1 cellular context compared by ENCODE assay signal in genomic region chr9:72983056-72983455, GRCh38.
A peak's percentile ranks its signal among the peaks of the same experiment; 100 is the strongest.
TF ChIP-seq lines count a peak whose summit lies in the region.

No MANE protein-coding gene starts in this region.

TF ChIP-seq in HepG2, 621 proteins besides CTCF, POLR2A, EP300 and RAD21 (continues in another document):
- no peak for TF ChIP-seq ZBED4 (CRISPR knock-in tag; IDR thresholded peaks at IDR 0.05; ENCODE audit: borderline replicate concordance)
- no peak for TF ChIP-seq EEA1 (CRISPR knock-in tag; IDR thresholded peaks at IDR 0.05; ENCODE audit: borderline replicate concordance)
- no peak for TF ChIP-seq NONO (IDR thresholded peaks at IDR 0.05)
- no peak for TF ChIP-seq NONO (CRISPR knock-in tag; conservative IDR thresholded peaks at IDR 0.05)
- TF ChIP-seq AFF4 (CRISPR knock-in tag; IDR thresholded peaks at IDR 0.05): peak; percentile 73; the same call in 1 of the 2 replicates
- TF ChIP-seq ZNF292 (CRISPR knock-in tag; IDR thresholded peaks at IDR 0.05; ENCODE audit: borderline replicate concordance, low read depth): 0 out of 2 replicates have a peak, but pooled peaks have one; percentile 30
- TF ChIP-seq POLR2G (IDR thresholded peaks at IDR 0.05; ENCODE audit: low read depth, low read length): peak; percentile 72
- peak; percentile 35; the same call in 1 of the 2 replicates for TF ChIP-seq TAF1 (CRISPR knock-in tag; IDR thresholded peaks at IDR 0.05)
- no peak for TF ChIP-seq ZNF496 (CRISPR knock-in tag; IDR thresholded peaks at IDR 0.05; ENCODE audit: insufficient replicate concordance)
- peak; percentile 81 for TF ChIP-seq ZNF644 (CRISPR knock-in tag; IDR thresholded peaks at IDR 0.05; ENCODE audit: low read depth)
- TF ChIP-seq RARA (CRISPR knock-in tag; IDR thresholded peaks at IDR 0.05): peak; percentile 13; the same call in 1 of the 2 replicates
- peak; percentile 49; the same call in 1 of the 2 replicates for TF ChIP-seq ZKSCAN8 (CRISPR knock-in tag; IDR thresholded peaks at IDR 0.05; ENCODE audit: borderline replicate concordance)
- no peak for TF ChIP-seq FOXA1 (IDR thresholded peaks at IDR 0.05)
- TF ChIP-seq FOXA1 (CRISPR knock-in tag; IDR thresholded peaks at IDR 0.05): peak; percentile 65
- TF ChIP-seq SAP130 (CRISPR knock-in tag; IDR thresholded peaks at IDR 0.05; ENCODE audit: low read depth): peak; percentile 45; the same call in 1 of the 2 replicates
- 0 out of 2 replicates have a peak, but pooled peaks have one; percentile 30 for TF ChIP-seq NCOA2 (CRISPR knock-in tag; IDR thresholded peaks at IDR 0.05)
- TF ChIP-seq ZNF614 (CRISPR knock-in tag; IDR thresholded peaks at IDR 0.05; ENCODE audit: borderline replicate concordance): 0 out of 2 replicates have a peak, but pooled peaks have one; percentile 25
- TF ChIP-seq GABPA (IDR thresholded peaks at IDR 0.05; ENCODE audit: low read depth, low read length): no peak
- TF ChIP-seq GABPA (CRISPR knock-in tag; IDR thresholded peaks at IDR 0.05; ENCODE audit: low read depth): no peak
- TF ChIP-seq MAX (IDR thresholded peaks at IDR 0.05): peak; percentile 47
- TF ChIP-seq SIX1 (CRISPR knock-in tag; IDR thresholded peaks at IDR 0.05; ENCODE audit: borderline replicate concordance): peak; percentile 11; the same call in 1 of the 2 replicates
- TF ChIP-seq KLF16 (CRISPR knock-in tag; IDR thresholded peaks at IDR 0.05): peak in 1 of 2 experiments; percentile 34; a peak in 1 of 4 replicates
- no peak for TF ChIP-seq XRCC5 (optimal IDR thresholded peaks at IDR 0.05; ENCODE audit: low read length)
- TF ChIP-seq PHF8 (CRISPR knock-in tag; IDR thresholded peaks at IDR 0.05): 0 out of 2 replicates have a peak, but pooled peaks have one; percentile 20
- 0 out of 2 replicates have a peak, but pooled peaks have one; percentile 12 for TF ChIP-seq YEATS4 (CRISPR knock-in tag; IDR thresholded peaks at IDR 0.05; ENCODE audit: borderline replicate concordance)
- TF ChIP-seq ZNF674 (CRISPR knock-in tag; IDR thresholded peaks at IDR 0.05; ENCODE audit: low read depth): no peak
- TF ChIP-seq ARNT2 (CRISPR knock-in tag; IDR thresholded peaks at IDR 0.05; ENCODE audit: low read depth): 0 out of 2 replicates have a peak, but pooled peaks have one; percentile 32
- 0 out of 2 replicates have a peak, but pooled peaks have one; percentile 13 for TF ChIP-seq TBX2 (CRISPR knock-in tag; IDR thresholded peaks at IDR 0.05; ENCODE audit: borderline replicate concordance)
- TF ChIP-seq BCL6 (CRISPR knock-in tag; IDR thresholded peaks at IDR 0.05): 0 out of 2 replicates have a peak, but pooled peaks have one; percentile 25
- TF ChIP-seq SPEN (CRISPR knock-in tag; IDR thresholded peaks at IDR 0.05; ENCODE audit: low read depth): no peak
- TF ChIP-seq ZNF782 (CRISPR knock-in tag; IDR thresholded peaks at IDR 0.05; ENCODE audit: borderline replicate concordance): no peak
- peak; percentile 47; the same call in 1 of the 2 replicates for TF ChIP-seq ARID5B (CRISPR knock-in tag; IDR thresholded peaks at IDR 0.05)
- no peak for TF ChIP-seq ZSCAN21 (CRISPR knock-in tag; IDR thresholded peaks at IDR 0.05; ENCODE audit: borderline replicate concordance)
- 0 out of 2 replicates have a peak, but pooled peaks have one; percentile 26 for TF ChIP-seq HOXA3 (CRISPR knock-in tag; IDR thresholded peaks at IDR 0.05)
- TF ChIP-seq HDAC2 (CRISPR knock-in tag; IDR thresholded peaks at IDR 0.05): peak; percentile 24; the same call in 1 of the 2 replicates
- TF ChIP-seq CHD4 (IDR thresholded peaks at IDR 0.05; ENCODE audit: borderline replicate concordance, low read length): peak; percentile 36; the same call in 1 of the 2 replicates
- no peak for TF ChIP-seq ZNF576 (CRISPR knock-in tag; IDR thresholded peaks at IDR 0.05)
- peak; percentile 45; the same call in 1 of the 2 replicates for TF ChIP-seq SOX5 (CRISPR knock-in tag; IDR thresholded peaks at IDR 0.05; ENCODE audit: borderline replicate concordance)
- 0 out of 2 replicates have a peak, but pooled peaks have one; percentile 30 for TF ChIP-seq ZNF121 (CRISPR knock-in tag; IDR thresholded peaks at IDR 0.05)
- peak; percentile 85 for TF ChIP-seq ZFX (CRISPR knock-in tag; IDR thresholded peaks at IDR 0.05; ENCODE audit: low read depth)
- TF ChIP-seq HMGA1 (CRISPR knock-in tag; conservative IDR thresholded peaks at IDR 0.05): no peak
- peak; percentile 46 for TF ChIP-seq ZGPAT (CRISPR knock-in tag; IDR thresholded peaks at IDR 0.05)
- TF ChIP-seq FOXA3 (CRISPR knock-in tag; IDR thresholded peaks at IDR 0.05): peak; percentile 59
- TF ChIP-seq AHR (CRISPR knock-in tag; IDR thresholded peaks at IDR 0.05): no peak
- peak; percentile 9; the same call in 1 of the 2 replicates for TF ChIP-seq MED1 (CRISPR knock-in tag; IDR thresholded peaks at IDR 0.05)
- no peak for TF ChIP-seq ZNF549 (CRISPR knock-in tag; IDR thresholded peaks at IDR 0.05)
- 0 out of 2 replicates have a peak, but pooled peaks have one; percentile 48 for TF ChIP-seq ZNF331 (CRISPR knock-in tag; IDR thresholded peaks at IDR 0.05)
- TF ChIP-seq SOX13 (IDR thresholded peaks at IDR 0.05): no peak
- peak in 1 of 2 experiments; percentile 72; a peak in 2 of 4 replicates for TF ChIP-seq SOX13 (CRISPR knock-in tag; conservative IDR thresholded peaks at IDR 0.05 in 1 of 2, IDR thresholded peaks at IDR 0.05 in 1 of 2)
- no peak for TF ChIP-seq HINFP (CRISPR knock-in tag; IDR thresholded peaks at IDR 0.05; ENCODE audit: low read depth)
- 0 out of 2 replicates have a peak, but pooled peaks have one; percentile 37 for TF ChIP-seq ZNF580 (CRISPR knock-in tag; IDR thresholded peaks at IDR 0.05; ENCODE audit: borderline replicate concordance, low read depth)
- 0 out of 2 replicates have a peak, but pooled peaks have one; percentile 27 for TF ChIP-seq MIXL1 (CRISPR knock-in tag; IDR thresholded peaks at IDR 0.05)
- TF ChIP-seq DRAP1 (CRISPR knock-in tag; IDR thresholded peaks at IDR 0.05): peak; percentile 23; the same call in 1 of the 2 replicates
- TF ChIP-seq ETV6 (CRISPR knock-in tag; conservative IDR thresholded peaks at IDR 0.05): no peak
- TF ChIP-seq ZNF570 (CRISPR knock-in tag; IDR thresholded peaks at IDR 0.05; ENCODE audit: borderline replicate concordance): no peak
